8 cellular contexts compared by ENCODE assay signal in the genomic region with DNA sequence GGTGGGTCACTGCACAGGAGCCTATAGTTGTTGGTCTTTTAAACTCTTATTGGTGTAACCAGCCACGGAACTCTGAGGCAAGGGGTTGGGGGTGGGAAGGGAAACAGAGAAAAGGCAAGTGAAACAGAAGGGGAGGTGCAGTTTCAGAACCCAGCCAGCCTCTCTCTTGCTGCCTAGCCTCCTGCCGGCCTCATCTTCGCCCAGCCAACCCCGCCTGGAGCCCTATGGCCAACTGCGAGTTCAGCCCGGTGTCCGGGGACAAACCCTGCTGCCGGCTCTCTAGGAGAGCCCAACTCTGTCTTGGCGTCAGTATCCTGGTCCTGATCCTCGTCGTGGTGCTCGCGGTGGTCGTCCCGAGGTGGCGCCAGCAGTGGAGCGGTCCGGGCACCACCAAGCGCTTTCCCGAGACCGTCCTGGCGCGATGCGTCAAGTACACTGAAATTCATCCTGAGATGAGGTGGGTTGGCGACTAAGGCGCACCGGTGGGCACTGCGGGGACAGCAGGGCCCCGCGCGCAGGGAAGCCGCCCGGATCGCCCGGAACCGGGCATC. TPM values are rescaled to one million over a fixed set of nuclear protein-coding genes. Genes with fewer than 3 reads are reported as not detected.
A peak's percentile ranks its signal among the peaks of the same experiment; 100 is the strongest.
DNase-seq lines count a peak whose midpoint lies in the region; ATAC-seq, FAIRE-seq and TF ChIP-seq lines count a peak whose summit lies in the region.

Gene CD38 (plus strand): TSS at position 138 of the 551 bp plus-strand sequence. CDS start 87 bp downstream, at position 225.

- no peak for TF ChIP-seq CTCF in AG10803 (conservative IDR thresholded peaks at IDR 0.05; ENCODE audit: low read length)
- TF ChIP-seq CTCF in tibial artery (IDR thresholded peaks at IDR 0.05) = no peak

- H3K4me1 ChIP-seq in endocrine pancreas (ENCODE audit: control insufficient read depth, insufficient read depth, low read length) = peaks cover 4% of the 10 kb centered on the region
- peaks cover 6% of the 10 kb centered on the region for H3K4me1 ChIP-seq in muscle layer of colon (ENCODE audit: insufficient read depth, low read length)
- H3K4me1 ChIP-seq in tibial artery = peaks cover 0 to 16% (median 6%) of the 10 kb centered on the region in 4 donors

- no peak for FAIRE-seq in urothelium cell line (lab: Jason Lieb, UNC)

- H3K9me3 ChIP-seq in endocrine pancreas (ENCODE audit: control insufficient read depth, low read length) = no peaks in the 10 kb centered on the region
- no peaks in the 10 kb centered on the region for H3K9me3 ChIP-seq in muscle layer of colon (ENCODE audit: low read length)
- no peaks in the 10 kb centered on the region for H3K9me3 ChIP-seq in tibial artery

- peak; percentile 60 for ATAC-seq in GM19025 (IDR thresholded peaks at IDR 0.05; ENCODE audit: low read depth, unreplicated experiment)
- peak; percentile 72 for ATAC-seq in HG03159 (IDR thresholded peaks at IDR 0.05; ENCODE audit: unreplicated experiment)

- H3K9ac ChIP-seq in endocrine pancreas (ENCODE audit: control insufficient read depth, insufficient read depth, low read length) (no peak within 1 kb of the TSS), muscle layer of colon (ENCODE audit: low read length) (peak within 1 kb of the TSS; percentile 9)

- H3K4me3 ChIP-seq in AG10803 (ENCODE audit: low read length) = peak within 1 kb of the TSS; percentile 53
- peak within 1 kb of the TSS; percentile 52 for H3K4me3 ChIP-seq in endocrine pancreas (ENCODE audit: control insufficient read depth, insufficient read depth, low read length)
- peak within 1 kb of the TSS; percentile 55 to 72 for H3K4me3 ChIP-seq in muscle layer of colon (ENCODE audit: low read depth in 1 of 2, low read length in 2 of 2)
- peak within 1 kb of the TSS; percentile 53 to 62 for H3K4me3 ChIP-seq in tibial artery

- DNase-seq in AG10803 (ENCODE audit: low read depth) = no peak
- DNase-seq in tibial artery = peak; percentile 29 to 69
- DNase-seq in urothelium cell line (ENCODE audit: low spot score) = no peak

- intact Hi-C loops in T-helper 2 cell treated with Interferon-gamma antibody and Interleukin-4, amounts not matched to agents 100 ng/mL and 5 ng/mL, for 36 hours (cut with micrococcal nuclease) = loop anchor here (5.0 kb wide), 4 partner anchors 96 to 776 kb away; partner anchors contain the start of genes CPEB2 and FAM200B
- intact Hi-C loops in tibial artery (cut with DNase I; ENCODE audit: low total_unique reads) = no loop called here

- peaks cover 5% of the 10 kb centered on the region for H3K27me3 ChIP-seq in endocrine pancreas (ENCODE audit: control insufficient read depth, insufficient read depth, low read length)
- no peaks in the 10 kb centered on the region for H3K27me3 ChIP-seq in muscle layer of colon (ENCODE audit: control insufficient read depth in 1 of 2, insufficient read depth in 2 of 2, low read length in 2 of 2)
- no peaks in the 10 kb centered on the region for H3K27me3 ChIP-seq in tibial artery

- H3K36me3 ChIP-seq in endocrine pancreas (ENCODE audit: control insufficient read depth, insufficient read depth, low read length) = no peaks in the 10 kb centered on the region
- no peaks in the 10 kb centered on the region for H3K36me3 ChIP-seq in muscle layer of colon (ENCODE audit: insufficient read depth, low read length)
- no peaks in the 10 kb centered on the region for H3K36me3 ChIP-seq in tibial artery

- peak within 1 kb of the TSS; percentile 51 for H3K27ac ChIP-seq in muscle layer of colon (ENCODE audit: low read depth, low read length)
- peak within 1 kb of the TSS; percentile 34 to 42 for H3K27ac ChIP-seq in tibial artery

RNA-seq across cellular contexts. Expression of gene CD38, which starts in this region (rescaled TPM):
- total RNA-seq in T-helper 2 cell treated with Interferon-gamma antibody and Interleukin-4, amounts not matched to agents 100 ng/mL and 5 ng/mL, for 36 hours = 176 and 178 TPM in 2 replicates

Comparison
In these comparisons a context has a peak if more than half of its experiments do, and no peak if none do; other contexts are left out.
1. DNase-seq: peak in tibial artery (2 of 2); none in AG10803 (single experiment) and urothelium cell line (single experiment).
2. Peak in every context shown above with its lines, with median percentiles within 50 percentile points of each other: H3K4me3 ChIP-seq.